8 cellular contexts compared by ENCODE assay signal in the genomic region with DNA sequence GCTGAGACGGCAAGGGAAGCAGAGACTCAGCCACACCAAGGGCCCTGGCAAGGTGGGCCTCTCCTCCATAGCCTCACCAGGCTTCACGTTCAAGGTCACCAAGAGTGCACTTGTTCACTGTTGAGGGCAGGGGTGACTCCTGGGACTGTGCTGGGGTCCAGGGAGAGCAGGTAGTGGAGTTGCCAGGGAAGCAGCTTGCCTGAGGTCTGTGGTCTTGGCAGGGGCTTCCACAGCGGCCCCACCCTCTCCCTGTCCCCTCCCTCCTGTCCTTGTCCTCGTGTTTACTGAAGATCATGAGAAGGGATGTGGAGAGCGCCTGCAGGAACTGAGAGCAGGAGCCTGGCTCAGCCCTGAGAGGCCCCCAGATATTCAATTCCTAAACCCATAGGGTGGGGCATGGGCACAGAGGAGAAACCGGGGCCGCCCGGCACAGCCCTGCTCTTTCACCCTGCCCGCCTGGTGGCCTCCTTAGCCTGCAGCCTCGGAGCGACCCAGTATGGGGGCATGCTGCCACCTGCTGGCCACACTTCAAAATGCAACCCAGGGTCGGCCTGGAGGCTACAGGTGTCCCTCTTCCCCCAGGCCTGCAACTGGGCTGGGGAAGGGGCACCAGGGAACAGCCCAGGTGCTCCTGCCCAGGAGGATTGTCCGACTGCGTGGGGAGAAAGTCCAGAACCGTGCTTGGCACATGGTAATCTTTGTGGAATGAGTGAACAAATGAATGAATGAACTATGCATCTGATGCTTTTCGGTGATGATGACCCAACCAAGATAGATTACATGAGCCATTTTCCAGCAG. TPM values are rescaled to one million over a fixed set of nuclear protein-coding genes. Genes with fewer than 3 reads are reported as not detected.
DNase-seq lines count a peak whose midpoint lies in the region; ATAC-seq and TF ChIP-seq lines count a peak whose summit lies in the region.
"Not testable (repeated sequence)": the region's sequence is repeated elsewhere in the genome, so short reads cannot be mapped to it uniquely, and the experiment has no call there.

No MANE protein-coding gene starts in this region.

- H3K4me3 Mint-ChIP-seq in activated T-cell treated with anti-CD3 and anti-CD28 coated beads, Interleukin-2, amount 50 U/mL, for 24 hours; natural killer cell treated with Interleukin-12 subunit alpha and Interleukin-12 subunit beta and Interleukin-15 and Interleukin-18, amount 100 ng/mL, for 72 hours: not testable (repeated sequence)

- not testable (repeated sequence) for H3K9me3 ChIP-seq in esophagus squamous epithelium

- not testable (repeated sequence) for H3K4me1 Mint-ChIP-seq in activated T-cell treated with anti-CD3 and anti-CD28 coated beads, Interleukin-2, amount 50 U/mL, for 24 hours (ENCODE audit: low read depth); natural killer cell treated with Interleukin-12 subunit alpha and Interleukin-12 subunit beta and Interleukin-15 and Interleukin-18, amount 100 ng/mL, for 72 hours (ENCODE audit: low read depth in 2 of 2)

- peaks cover 0 to 19% (median 0%) of the 10 kb centered on the region in 4 donors for H3K27me3 ChIP-seq in esophagus squamous epithelium

- 17 to 19% methylated on average over 7 to 9 of the region's 16 CpGs for WGBS in esophagus squamous epithelium, 2 donors

- H3K27me3 Mint-ChIP-seq in activated T-cell treated with anti-CD3 and anti-CD28 coated beads, Interleukin-2, amount 50 U/mL, for 24 hours; natural killer cell treated with Interleukin-12 subunit alpha and Interleukin-12 subunit beta and Interleukin-15 and Interleukin-18, amount 100 ng/mL, for 72 hours: not testable (repeated sequence)

- H3K36me3 Mint-ChIP-seq in activated T-cell treated with anti-CD3 and anti-CD28 coated beads, Interleukin-2, amount 50 U/mL, for 24 hours (ENCODE audit: low read depth); natural killer cell treated with Interleukin-12 subunit alpha and Interleukin-12 subunit beta and Interleukin-15 and Interleukin-18, amount 100 ng/mL, for 72 hours: not testable (repeated sequence)

- H3K4me1 ChIP-seq in esophagus squamous epithelium: not testable (repeated sequence)

- not testable (repeated sequence) for H3K36me3 ChIP-seq in esophagus squamous epithelium

- H3K9me3 Mint-ChIP-seq in activated T-cell treated with anti-CD3 and anti-CD28 coated beads, Interleukin-2, amount 50 U/mL, for 24 hours; natural killer cell treated with Interleukin-12 subunit alpha and Interleukin-12 subunit beta and Interleukin-15 and Interleukin-18, amount 100 ng/mL, for 72 hours: not testable (repeated sequence)

- intact Hi-C loops in esophagus squamous epithelium (cut with DNase I): not testable (repeated sequence)

- H3K4me3 ChIP-seq in esophagus squamous epithelium: not testable (repeated sequence)

- not testable (repeated sequence) for TF ChIP-seq POLR2A in esophagus squamous epithelium (IDR thresholded peaks at IDR 0.05)

- peak; percentile 80 to 96 (median 88) for TF ChIP-seq CTCF in esophagus squamous epithelium (IDR thresholded peaks at IDR 0.05)

- DNase-seq in DMS153 treated with DMSO at 0.1 percent for 48 hours (lab: John Stamatoyannopoulos, UW; ENCODE audit: unreplicated experiment) (peak; percentile 39), Kasumi-1 (lab: John Stamatoyannopoulos, UW) (peak; percentile 30 to 44), RKO (ENCODE audit: low spot score) (peak; percentile 65)
- DNase-seq in activated T-cell treated with anti-CD3 and anti-CD28 coated beads, Interleukin-2, amount 50 U/mL, for 24 hours: peak; percentile 94
- not testable (repeated sequence) for DNase-seq in esophagus squamous epithelium (lab: John Stamatoyannopoulos, UW)
- peak; percentile 85 for DNase-seq in natural killer cell treated with Interleukin-12 subunit alpha and Interleukin-12 subunit beta and Interleukin-15 and Interleukin-18, amount 100 ng/mL, for 72 hours (ENCODE audit: low spot score)
- peak; percentile 64 to 71 for DNase-seq in stimulated activated CD8-positive, alpha-beta memory T cell treated with anti-CD3 and anti-CD28 coated beads, Interleukin-7, amount 100 ng/mL, for 4 hours (ENCODE audit: low read depth in 2 of 2)

- H3K27ac Mint-ChIP-seq in activated T-cell treated with anti-CD3 and anti-CD28 coated beads, Interleukin-2, amount 50 U/mL, for 24 hours; natural killer cell treated with Interleukin-12 subunit alpha and Interleukin-12 subunit beta and Interleukin-15 and Interleukin-18, amount 100 ng/mL, for 72 hours: not testable (repeated sequence)

- peak; percentile 61 for ATAC-seq in GM21576 (IDR thresholded peaks at IDR 0.05; ENCODE audit: unreplicated experiment)
- ATAC-seq in natural killer cell treated with Interleukin-12 subunit alpha and Interleukin-12 subunit beta and Interleukin-15 and Interleukin-18, amount 100 ng/mL, for 72 hours: peak; percentile 80 to 84

- not testable (repeated sequence) for H3K27ac ChIP-seq in esophagus squamous epithelium

RNA-seq across cellular contexts. Expression of gene ALPI, which starts 15.5 kb away (rescaled TPM):
- total RNA-seq in esophagus squamous epithelium: not detected
- total RNA-seq in natural killer cell treated with Interleukin-12 subunit alpha and Interleukin-12 subunit beta and Interleukin-15 and Interleukin-18, amount 100 ng/mL, for 72 hours: not detected

RNA-seq across cellular contexts. Expression of gene ALPG, which starts 33.8 kb away (rescaled TPM):
- total RNA-seq in esophagus squamous epithelium: not detected
- not detected for total RNA-seq in natural killer cell treated with Interleukin-12 subunit alpha and Interleukin-12 subunit beta and Interleukin-15 and Interleukin-18, amount 100 ng/mL, for 72 hours

RNA-seq across cellular contexts. Expression of gene ECEL1, which starts 47.2 kb away (rescaled TPM):
- under 1 TPM in 1 of 4 donors, not detected in 3; 0.19 TPM for total RNA-seq in esophagus squamous epithelium
- total RNA-seq in natural killer cell treated with Interleukin-12 subunit alpha and Interleukin-12 subunit beta and Interleukin-15 and Interleukin-18, amount 100 ng/mL, for 72 hours: not detected
